8 cellular contexts compared by ENCODE assay signal in genomic region chr6:3176562-3177355, GRCh38. TPM values are rescaled to one million over a fixed set of nuclear protein-coding genes. Genes with fewer than 3 reads are reported as not detected.
DNase-seq lines count a peak whose midpoint lies in the region; ATAC-seq, FAIRE-seq and TF ChIP-seq lines count a peak whose summit lies in the region.

No MANE protein-coding gene starts in this region.

- H3K4me1 ChIP-seq in CD8-positive, alpha-beta T cell (ENCODE audit: insufficient read depth, low read length), result no peaks in the 10 kb centered on the region
- H3K4me1 ChIP-seq in small intestine (ENCODE audit: control insufficient read depth in 2 of 2, insufficient read depth in 1 of 2, low read depth in 1 of 2, low read length in 1 of 2), result no peaks in the 10 kb centered on the region

- no peak overlapping the region for H3K4me3 Mint-ChIP-seq in CD8-positive, alpha-beta T cell
- H3K4me3 Mint-ChIP-seq in activated T-cell treated with anti-CD3 and anti-CD28 coated beads, Interleukin-2, amount 50 U/mL, for 72 hours, result no peak overlapping the region

- ATAC-seq in CD8-positive, alpha-beta T cell, result peak; percentile 54
- peak; percentile 86 to 99 for ATAC-seq in activated T-cell treated with anti-CD3 and anti-CD28 coated beads, Interleukin-2, amount 50 U/mL, for 72 hours (replicated peaks in 1 of 2)
- no peak for ATAC-seq in HG02571 (IDR thresholded peaks at IDR 0.05; ENCODE audit: unreplicated experiment)

- intact Hi-C loops in CD8-positive, alpha-beta T cell (cut with DNase I, micrococcal nuclease), result no loop called here

- H3K27me3 Mint-ChIP-seq in CD8-positive, alpha-beta T cell (ENCODE audit: low read depth), result peaks cover 9% of the 10 kb centered on the region
- H3K27me3 Mint-ChIP-seq in activated T-cell treated with anti-CD3 and anti-CD28 coated beads, Interleukin-2, amount 50 U/mL, for 72 hours (ENCODE audit: low read depth), result peaks cover 8% of the 10 kb centered on the region

- FAIRE-seq in small intestine (lab: Jason Lieb, UNC), result no peak

- no peaks in the 10 kb centered on the region for H3K9me3 Mint-ChIP-seq in CD8-positive, alpha-beta T cell
- no peaks in the 10 kb centered on the region for H3K9me3 Mint-ChIP-seq in activated T-cell treated with anti-CD3 and anti-CD28 coated beads, Interleukin-2, amount 50 U/mL, for 72 hours

- H3K4me3 ChIP-seq in CD8-positive, alpha-beta T cell (ENCODE audit: low read depth, low read length), result no peak overlapping the region
- H3K4me3 ChIP-seq in kidney epithelial cell (ENCODE audit: low read depth, low read length), result no peak overlapping the region
- H3K4me3 ChIP-seq in small intestine (ENCODE audit: low read depth in 1 of 2, low read length in 2 of 2), result no peak overlapping the region

- H3K36me3 Mint-ChIP-seq in CD8-positive, alpha-beta T cell, result no peaks in the 10 kb centered on the region
- H3K36me3 Mint-ChIP-seq in activated T-cell treated with anti-CD3 and anti-CD28 coated beads, Interleukin-2, amount 50 U/mL, for 72 hours (ENCODE audit: insufficient read depth in 2 of 2), result no peaks in the 10 kb centered on the region

- H3K36me3 ChIP-seq in CD8-positive, alpha-beta T cell (ENCODE audit: insufficient read depth, low read length), result no peaks in the 10 kb centered on the region
- H3K36me3 ChIP-seq in kidney epithelial cell (ENCODE audit: control insufficient read depth, insufficient read depth, low read length) (no peaks in the 10 kb centered on the region), small intestine (ENCODE audit: control insufficient read depth in 2 of 2, insufficient read depth in 2 of 2, low read length in 2 of 2) (no peaks in the 10 kb centered on the region)

- TF ChIP-seq CTCF in CD8-positive, alpha-beta T cell (IDR thresholded peaks at IDR 0.05), result no peak
- no peak for TF ChIP-seq CTCF in kidney epithelial cell (IDR thresholded peaks at IDR 0.05; ENCODE audit: insufficient read depth, low read length, poor library complexity, severe bottlenecking)

- no peak overlapping the region for H3K27ac ChIP-seq in CD8-positive, alpha-beta T cell (ENCODE audit: low read depth, low read length)
- no peak overlapping the region for H3K27ac ChIP-seq in small intestine (ENCODE audit: low read depth in 1 of 2, low read length in 1 of 2)

- POLR2A ChIA-PET in CD8-positive, alpha-beta T cell (lab: Charles Lee), result no interaction called here

- H3K9me3 ChIP-seq in CD8-positive, alpha-beta T cell (ENCODE audit: low read length), result no peaks in the 10 kb centered on the region
- H3K9me3 ChIP-seq in small intestine (ENCODE audit: control insufficient read depth, low read depth), result no peaks in the 10 kb centered on the region

- no peaks in the 10 kb centered on the region for H3K27me3 ChIP-seq in CD8-positive, alpha-beta T cell (ENCODE audit: insufficient read depth, low read length)
- H3K27me3 ChIP-seq in kidney epithelial cell (ENCODE audit: control insufficient read depth, insufficient read depth, low read length) (no peaks in the 10 kb centered on the region), small intestine (ENCODE audit: control insufficient read depth in 2 of 2, insufficient read depth in 2 of 2, low read length in 2 of 2) (no peaks in the 10 kb centered on the region)

- CTCF ChIA-PET in CD8-positive, alpha-beta T cell (lab: Charles Lee), result interaction anchor here (1.1 kb wide), 1 partner anchor 75 kb away, joined by 3 read pairs; no protein-coding TSS in a partner anchor

- WGBS in small intestine, 3 donors, result 86 to 88% (median 88%) methylated on average over 22 of the region's 22 CpGs

- no peaks in the 10 kb centered on the region for H3K4me1 Mint-ChIP-seq in CD8-positive, alpha-beta T cell (ENCODE audit: low read depth)
- peaks cover 7% of the 10 kb centered on the region for H3K4me1 Mint-ChIP-seq in activated T-cell treated with anti-CD3 and anti-CD28 coated beads, Interleukin-2, amount 50 U/mL, for 72 hours (ENCODE audit: low read depth)

- peak in 3 of 7 experiments; percentile 11 to 36 (median 35) for DNase-seq in CD8-positive, alpha-beta T cell
- DNase-seq in MV-4-11 (lab: John Stamatoyannopoulos, UW) (peak; percentile 70), kidney epithelial cell (ENCODE audit: low read depth) (peak; percentile 73), mesenteric fat pad (ENCODE audit: low spot score) (no peak), small intestine (no peak), putamen (ENCODE audit: low spot score) (no peak)
- DNase-seq in activated T-cell treated with anti-CD3 and anti-CD28 coated beads, Interleukin-2, amount 50 U/mL, for 72 hours, result peak; percentile 48 to 56

- H3K27ac Mint-ChIP-seq in CD8-positive, alpha-beta T cell, result no peak overlapping the region
- no peak overlapping the region for H3K27ac Mint-ChIP-seq in activated T-cell treated with anti-CD3 and anti-CD28 coated beads, Interleukin-2, amount 50 U/mL, for 72 hours

RNA-seq across cellular contexts. Expression of gene TUBB2A, which starts 19.4 kb away (rescaled TPM):
- 10 to 100 TPM; 61.4 to 63.9 TPM for total RNA-seq in CD8-positive, alpha-beta T cell
- 1 to 10 TPM; 2.3 to 2.8 TPM for total RNA-seq in activated T-cell treated with anti-CD3 and anti-CD28 coated beads, Interleukin-2, amount 50 U/mL, for 72 hours
- 139 and 141 TPM in 2 replicates for total RNA-seq in kidney epithelial cell
- total RNA-seq in mesenteric fat pad, result 314 TPM
- polyA plus RNA-seq in small intestine, result 10 to 100 TPM; 66.6 to 97.1 (median 67.3) TPM

RNA-seq across cellular contexts. Expression of gene TUBB2B, which starts 50.7 kb away (rescaled TPM):
- 1 to 10 TPM in 1 of 2 experiments, under 1 TPM in 1; 0.78 to 1.7 TPM for total RNA-seq in CD8-positive, alpha-beta T cell
- under 1 TPM in 1 of 2 donors, not detected in 1; 0.35 TPM for total RNA-seq in activated T-cell treated with anti-CD3 and anti-CD28 coated beads, Interleukin-2, amount 50 U/mL, for 72 hours
- total RNA-seq in kidney epithelial cell, result 287 and 316 TPM in 2 replicates
- 12.2 TPM for total RNA-seq in mesenteric fat pad
- polyA plus RNA-seq in small intestine, result 10 to 100 TPM in 1 of 3 donors, 1 to 10 TPM in 2; 3.4 to 23.1 (median 7.6) TPM

RNA-seq across cellular contexts. Expression of gene BPHL, which starts 58.2 kb away (rescaled TPM):
- 1 to 10 TPM; 3.7 to 5.5 TPM for total RNA-seq in CD8-positive, alpha-beta T cell
- 10 to 100 TPM; 12.5 to 14.8 TPM for total RNA-seq in activated T-cell treated with anti-CD3 and anti-CD28 coated beads, Interleukin-2, amount 50 U/mL, for 72 hours
- total RNA-seq in kidney epithelial cell, result 26.6 and 29.1 TPM in 2 replicates
- total RNA-seq in mesenteric fat pad, result 25.1 TPM
- 100 to 1,000 TPM in 1 of 3 donors, 10 to 100 TPM in 2; 20.4 to 171 (median 95.7) TPM for polyA plus RNA-seq in small intestine

Comparison
In these comparisons a context has a peak if more than half of its experiments do, and no peak if none do; other contexts are left out.
1. DNase-seq: peak in MV-4-11 (single experiment), activated T-cell treated with anti-CD3 and anti-CD28 coated beads, Interleukin-2, amount 50 U/mL, for 72 hours (2 of 2) and kidney epithelial cell (single experiment); none in mesenteric fat pad (single experiment), small intestine (single experiment) and putamen (single experiment).
2. RNA of gene TUBB2A, which starts 19.4 kb away (total RNA-seq): 314 TPM in mesenteric fat pad (single experiment), 139 to 141 TPM in kidney epithelial cell and 61.4 to 63.9 TPM in CD8-positive, alpha-beta T cell; 2.3 to 2.8 TPM in activated T-cell treated with anti-CD3 and anti-CD28 coated beads, Interleukin-2, amount 50 U/mL, for 72 hours; every median in the first group is over 10 times any median in the second.
3. RNA of gene TUBB2B, which starts 50.7 kb away (total RNA-seq): 287 to 316 TPM in kidney epithelial cell; 12.2 TPM in mesenteric fat pad (single experiment), 0.78 to 1.7 TPM in CD8-positive, alpha-beta T cell and 0.35 TPM in activated T-cell treated with anti-CD3 and anti-CD28 coated beads, Interleukin-2, amount 50 U/mL, for 72 hours; every median in the first group is over 10 times any median in the second.